ENCODE assay signal across 11 cellular contexts in the genomic region with DNA sequence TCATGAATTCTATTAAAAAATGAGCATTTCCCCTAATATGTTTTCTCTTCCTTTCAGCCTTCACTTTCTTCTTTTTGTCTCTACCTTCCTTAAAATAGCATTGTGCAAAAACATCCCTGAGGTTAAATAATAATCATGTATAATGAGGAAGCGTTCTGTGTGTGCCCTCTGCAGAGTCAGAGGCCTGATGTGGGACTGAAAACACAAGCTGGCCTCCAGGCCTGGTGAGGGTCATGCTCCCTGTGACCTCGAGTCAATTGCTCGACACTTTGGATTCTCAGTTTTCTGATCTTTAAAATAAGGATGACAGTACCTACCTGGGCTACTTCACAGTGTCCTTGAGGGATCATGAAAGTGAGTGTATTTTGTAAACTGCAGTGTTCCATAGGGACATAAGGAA.
"Had no signal": no experiment of that assay in that cellular context is flagged by ENCODE, and none has a peak within 500 bp of the region (broad histone marks: within the 10 kb centered on the region; RNA-seq: fewer than 3 reads in every experiment).

No MANE protein-coding gene starts in this region.

- H3K4me1 Mint-ChIP-seq: activated naive CD8-positive, alpha-beta T cell treated with anti-CD3 and anti-CD28 coated beads, Interleukin-2, amount 10 ng/mL, durations not matched to agents 7 days and 5 days; immature natural killer cell had no signal

- H3K27me3 Mint-ChIP-seq: activated naive CD8-positive, alpha-beta T cell treated with anti-CD3 and anti-CD28 coated beads, Interleukin-2, amount 10 ng/mL, durations not matched to agents 7 days and 5 days; naive B cell; stimulated activated naive B cell treated with anti-CD40 and anti-IgM and Interleukin-4, amounts not matched to agents 10 μg/mL and 1 μg/mL and 100 μg/mL, for 72 hours had no signal

- H3K36me3 Mint-ChIP-seq: activated naive CD8-positive, alpha-beta T cell treated with anti-CD3 and anti-CD28 coated beads, Interleukin-2, amount 10 ng/mL, durations not matched to agents 7 days and 5 days; immature natural killer cell; stimulated activated naive B cell treated with anti-CD40 and anti-IgM and Interleukin-4, amounts not matched to agents 10 μg/mL and 1 μg/mL and 100 μg/mL, for 72 hours had no signal

- H3K9me3 Mint-ChIP-seq: activated naive CD8-positive, alpha-beta T cell treated with anti-CD3 and anti-CD28 coated beads, Interleukin-2, amount 10 ng/mL, durations not matched to agents 7 days and 5 days had no signal

- DNase-seq: activated CD4-positive, CD25-positive, alpha-beta regulatory T cell treated with anti-CD3 and anti-CD28 coated beads, Interleukin-2, amount 50 U/mL, for 72 hours; activated naive CD4-positive, alpha-beta T cell; activated naive CD8-positive, alpha-beta T cell treated with anti-CD3 and anti-CD28 coated beads, Interleukin-2, amount 10 ng/mL, durations not matched to agents 7 days and 5 days; cerebellar nuclear complex; effector memory CD4-positive, alpha-beta T cell; immature natural killer cell; naive B cell; stimulated activated CD4-positive, alpha-beta T cell treated with anti-CD3 and anti-CD28 coated beads, Interleukin-2, amount 100 ng/mL, for 48 hours; stimulated activated naive B cell treated with anti-CD40 and anti-IgM and Interleukin-4, amounts not matched to agents 10 μg/mL and 1 μg/mL and 100 μg/mL, for 72 hours; transverse colon had no signal

- H3K27ac ChIP-seq: transverse colon had no signal

- H3K4me1 ChIP-seq: transverse colon had no signal

- H3K9me3 ChIP-seq: transverse colon had no signal

- H3K4me3 Mint-ChIP-seq: activated naive CD8-positive, alpha-beta T cell treated with anti-CD3 and anti-CD28 coated beads, Interleukin-2, amount 10 ng/mL, durations not matched to agents 7 days and 5 days; immature natural killer cell; naive B cell; stimulated activated naive B cell treated with anti-CD40 and anti-IgM and Interleukin-4, amounts not matched to agents 10 μg/mL and 1 μg/mL and 100 μg/mL, for 72 hours had no signal

- H3K36me3 ChIP-seq: transverse colon had no signal

- ATAC-seq: stimulated activated naive B cell treated with anti-CD40 and anti-IgM and Interleukin-4, amounts not matched to agents 10 μg/mL and 1 μg/mL and 100 μg/mL, for 72 hours had no signal

- H3K27me3 ChIP-seq: transverse colon had no signal

- H3K27ac Mint-ChIP-seq: activated naive CD8-positive, alpha-beta T cell treated with anti-CD3 and anti-CD28 coated beads, Interleukin-2, amount 10 ng/mL, durations not matched to agents 7 days and 5 days; immature natural killer cell; stimulated activated naive B cell treated with anti-CD40 and anti-IgM and Interleukin-4, amounts not matched to agents 10 μg/mL and 1 μg/mL and 100 μg/mL, for 72 hours had no signal

- H3K4me3 ChIP-seq: lung, transverse colon had no signal
